In the genomic region with DNA sequence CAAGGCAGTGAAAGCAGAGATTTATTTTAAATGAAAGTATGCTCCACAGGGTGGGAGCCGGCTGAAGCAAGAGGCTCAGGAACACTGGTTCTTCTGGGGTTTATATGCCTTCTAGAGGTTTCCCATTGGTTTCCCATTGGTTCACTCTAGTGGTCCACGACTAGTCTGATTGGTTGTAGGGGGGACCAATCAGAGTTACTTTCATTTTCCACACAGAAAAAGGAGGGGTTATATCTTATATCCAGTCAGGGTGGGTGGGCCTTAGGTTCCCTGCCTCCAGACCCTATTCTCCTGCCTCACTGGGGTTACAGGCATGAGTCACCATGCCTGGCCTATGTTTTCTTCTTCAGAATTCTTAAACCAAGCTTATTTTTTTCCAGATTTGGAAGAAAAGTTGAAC, we compare ENCODE assay signal across 9 cellular contexts.
DNase-seq lines count a peak whose midpoint lies in the region; ATAC-seq and TF ChIP-seq lines count a peak whose summit lies in the region.
"Had no signal": no experiment of that assay in that cellular context is flagged by ENCODE, and none has a peak within 500 bp of the region (broad histone marks: within the 10 kb centered on the region; RNA-seq: fewer than 3 reads in every experiment).

No MANE protein-coding gene starts in this region.

- no TSS peak for BruUV-seq in Caco-2 (replicated peaks; lab: Mats Ljungman, UMichigan)

- no peak overlapping the region for H3K27ac Mint-ChIP-seq in Caco-2 (ENCODE audit: unreplicated experiment)

- DNase-seq in AG08396 (ENCODE audit: low spot score) (peak; percentile 57), HT1080 (ENCODE audit: low read depth) (peak; percentile 88), brain microvascular endothelial cell (peak; percentile 91), lung microvascular endothelial cell (ENCODE audit: low read depth in 2 of 2) (peak; percentile 14 to 66), Caco-2 (no peak)
- DNase-seq: naive thymus-derived CD8-positive, alpha-beta T cell had no signal

- CTCF ChIA-PET in Caco-2 (lab: Charles Lee): no interaction called here

- peak overlapping the region; percentile 70 for H3K27ac ChIP-seq in brain microvascular endothelial cell

- H3K9me3 ChIP-seq in Caco-2: no peaks in the 10 kb centered on the region

- peaks cover 22% of the 10 kb centered on the region for H3K4me1 Mint-ChIP-seq in Caco-2 (ENCODE audit: low read depth, unreplicated experiment)

- POLR2A ChIA-PET in Caco-2 (lab: Charles Lee): no interaction called here

- H3K36me3 Mint-ChIP-seq in Caco-2 (ENCODE audit: insufficient read depth, unreplicated experiment): peaks cover 36% of the 10 kb centered on the region

- ATAC-seq in GM18498 (IDR thresholded peaks at IDR 0.05; ENCODE audit: unreplicated experiment): no peak
- ATAC-seq in HG03342 (IDR thresholded peaks at IDR 0.05; ENCODE audit: unreplicated experiment): no peak
- no peak for ATAC-seq in GM19351 (IDR thresholded peaks at IDR 0.05; ENCODE audit: unreplicated experiment)

- TF ChIP-seq CTCF in brain microvascular endothelial cell (IDR thresholded peaks at IDR 0.05; ENCODE audit: low read depth, low read length, missing control alignments) (no peak), Caco-2 (IDR thresholded peaks at IDR 0.05; ENCODE audit: insufficient read depth in 1 of 2, low read depth in 1 of 2, low read length in 1 of 2, severe bottlenecking in 1 of 2, unreplicated experiment in 1 of 2) (no peak)

- H3K4me3 ChIP-seq in brain microvascular endothelial cell (ENCODE audit: low read depth, low read length) (no peak overlapping the region), Caco-2 (ENCODE audit: low read depth, low read length) (no peak overlapping the region)

- no peak overlapping the region for H3K4me3 Mint-ChIP-seq in Caco-2 (ENCODE audit: unreplicated experiment)
- H3K4me3 Mint-ChIP-seq: naive thymus-derived CD8-positive, alpha-beta T cell had no signal

- no peaks in the 10 kb centered on the region for H3K27me3 ChIP-seq in brain microvascular endothelial cell (replicated peaks)
- H3K27me3 ChIP-seq in Caco-2 (replicated peaks; ENCODE audit: control insufficient read depth, insufficient read depth, low read length): no peaks in the 10 kb centered on the region

- peaks cover 52% of the 10 kb centered on the region for H3K4me1 ChIP-seq in Caco-2

- no peaks in the 10 kb centered on the region for H3K27me3 Mint-ChIP-seq in Caco-2 (ENCODE audit: insufficient read depth, unreplicated experiment)
- H3K27me3 Mint-ChIP-seq: naive thymus-derived CD8-positive, alpha-beta T cell had no signal

- intact Hi-C loops in Caco-2 (cut with micrococcal nuclease; ENCODE audit: unreplicated experiment): no loop called here

- H3K36me3 ChIP-seq in brain microvascular endothelial cell (replicated peaks) (peaks cover 12% of the 10 kb centered on the region), Caco-2 (ENCODE audit: control insufficient read depth, insufficient read depth, low read length) (peaks cover 4% of the 10 kb centered on the region)

- in situ Hi-C loops in brain microvascular endothelial cell (cut with HindIII; ENCODE audit: low pct_ligation_motif_present, low sequenced_read_pairs): loop anchor here (25.0 kb wide), 1 partner anchor 182 kb away; a partner anchor contains a TSS

- no peaks in the 10 kb centered on the region for H3K9me3 Mint-ChIP-seq in Caco-2 (ENCODE audit: unreplicated experiment)
- H3K9me3 Mint-ChIP-seq: naive thymus-derived CD8-positive, alpha-beta T cell had no signal

Comparison
In these comparisons a context has a peak if more than half of its experiments do, and no peak if none do; other contexts are left out.
1. DNase-seq: peak in AG08396 (single experiment), HT1080 (single experiment), brain microvascular endothelial cell (single experiment) and lung microvascular endothelial cell (2 of 2); none in Caco-2 (0 of 2).